1 cellular context compared by ENCODE assay signal in genomic region chr3:53850895-53851294, GRCh38.
TF ChIP-seq lines count a peak whose summit lies in the region.

No MANE protein-coding gene starts in this region.

TF ChIP-seq in endothelial cell of umbilical vein, 7 proteins besides CTCF, POLR2A, EP300 and RAD21 (continued from another document):
- no peak for TF ChIP-seq POLR2AphosphoS5 (IDR thresholded peaks at IDR 0.05; ENCODE audit: insufficient read depth, low read depth, low read length)
- TF ChIP-seq MYC (IDR thresholded peaks at IDR 0.05; ENCODE audit: low read depth, low read length): no peak
- TF ChIP-seq EZH2 (IDR thresholded peaks at IDR 0.05; ENCODE audit: borderline replicate concordance, low read depth, low read length, severe bottlenecking): no peak
- no peak for TF ChIP-seq MAX (IDR thresholded peaks at IDR 0.05; ENCODE audit: insufficient read depth, insufficient read length)
- no peak for TF ChIP-seq JUN (IDR thresholded peaks at IDR 0.05; ENCODE audit: borderline replicate concordance, insufficient read depth, insufficient read length, low read depth)
